22 cellular contexts compared by ENCODE assay signal in the genomic region with DNA sequence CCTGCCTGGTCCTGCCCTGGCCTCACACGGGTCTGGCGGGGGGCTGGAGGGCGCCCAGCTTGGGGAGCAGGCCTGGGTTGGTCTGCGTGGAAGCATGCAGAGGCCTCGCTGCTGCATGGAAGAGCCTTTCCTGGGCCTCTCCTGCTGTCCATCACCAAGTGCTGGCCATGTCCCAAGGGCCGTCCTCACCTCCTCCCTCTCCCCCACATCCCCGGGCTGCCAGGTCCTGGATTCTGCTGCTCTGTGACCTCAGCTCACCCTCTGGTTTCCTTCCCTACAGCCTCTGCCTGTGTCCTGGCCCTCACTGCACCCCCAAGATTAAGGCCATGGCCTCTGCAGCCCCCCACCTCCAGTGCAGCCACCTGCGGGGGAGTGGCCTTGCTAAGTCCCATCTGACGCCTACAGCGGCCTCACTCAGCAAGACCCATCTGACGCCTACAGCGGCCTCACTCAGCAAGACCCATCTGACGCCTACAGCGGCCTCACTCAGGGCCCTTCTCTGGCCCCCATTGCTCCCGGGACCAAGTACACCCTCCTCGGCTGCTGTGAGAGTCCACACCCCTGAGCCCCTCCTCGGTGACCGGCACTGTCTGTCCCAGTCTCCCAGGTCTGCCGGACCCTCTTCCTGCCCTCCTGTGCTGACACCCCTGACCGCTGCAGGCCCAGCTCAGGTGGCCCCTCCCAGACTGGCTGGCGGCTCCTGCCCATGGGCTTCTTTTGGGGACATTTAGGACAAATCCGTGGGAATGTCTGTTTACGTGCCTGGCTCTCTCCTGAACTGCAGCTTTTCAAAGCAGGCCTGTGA.
DNase-seq lines count a peak whose midpoint lies in the region; TF ChIP-seq lines count a peak whose summit lies in the region.
"Had no signal": no experiment of that assay in that cellular context is flagged by ENCODE, and none has a peak within 500 bp of the region (broad histone marks: within the 10 kb centered on the region; RNA-seq: fewer than 3 reads in every experiment).

No MANE protein-coding gene starts in this region.

- H3K36me3 ChIP-seq in WERI-Rb-1 (no peaks in the 10 kb centered on the region), spleen (no peaks in the 10 kb centered on the region)
- H3K36me3 ChIP-seq: ascending aorta, gastrocnemius medialis, prostate gland, thyroid gland had no signal

- TF ChIP-seq POLR2A in spleen (IDR thresholded peaks at IDR 0.05) = no peak

- H3K27me3 ChIP-seq in WERI-Rb-1 (ENCODE audit: insufficient read depth, low read depth, severe bottlenecking) (no peaks in the 10 kb centered on the region), spleen (replicated peaks in 1 of 7) (peaks cover 0 to 27% (median 7%) of the 10 kb centered on the region in 7 donors)
- H3K27me3 ChIP-seq: ascending aorta, thyroid gland had no signal

- H3K27ac ChIP-seq in WERI-Rb-1 (peak overlapping the region; percentile 84), coronary artery (no peak overlapping the region), spleen (no peak overlapping the region)
- H3K27ac ChIP-seq: ascending aorta, gastrocnemius medialis, prostate gland, thyroid gland had no signal

- DNase-seq in WERI-Rb-1 = peak; percentile 70
- DNase-seq in coronary artery (ENCODE audit: low spot score) = peak; percentile 60
- DNase-seq in left kidney (ENCODE audit: low read depth, low spot score) = peak; percentile 19
- DNase-seq in spleen = peak; percentile 59
- no peak for DNase-seq in NCI-H510A (lab: John Stamatoyannopoulos, UW)
- DNase-seq in KBM-7 = no peak
- no peak for DNase-seq in NK-92 treated with Interleukin-12 subunit alpha and Interleukin-12 subunit beta, amount 100 ng/mL, for 24 hours (lab: John Stamatoyannopoulos, UW)
- DNase-seq: activated CD4-positive, alpha-beta T cell treated with anti-CD3 and anti-CD28 coated beads, Interleukin-2, amount 50 U/mL, for 1 hour; effector CD4-positive, alpha-beta T cell; gastrocnemius medialis; GDM1; kidney glomerular epithelial cell; mesendoderm; NCI-H1048; NCI-H2029; NCI-H446 treated with DMSO at 0.1 percent for 48 hours; SK-N-SH; stimulated activated CD4-positive, alpha-beta T cell treated with anti-CD3 and anti-CD28 coated beads, Interleukin-2, amount 100 ng/mL, for 24 hours; stimulated activated naive B cell treated with anti-CD40 and anti-IgM and Interleukin-4, amounts not matched to agents 10 μg/mL and 1 μg/mL and 100 μg/mL, for 72 hours; thyroid gland had no signal

- peaks cover 0 to 2% (median 0%) of the 10 kb centered on the region in 6 donors for H3K4me1 ChIP-seq in spleen
- H3K4me1 ChIP-seq: ascending aorta, gastrocnemius medialis, prostate gland, thyroid gland had no signal

- no peak for TF ChIP-seq CTCF in WERI-Rb-1 (IDR thresholded peaks at IDR 0.05; ENCODE audit: low read depth, low read length)
- no peak for TF ChIP-seq CTCF in coronary artery (IDR thresholded peaks at IDR 0.05)
- no peak for TF ChIP-seq CTCF in spleen (IDR thresholded peaks at IDR 0.05 in 8 of 11, conservative IDR thresholded peaks at IDR 0.05 in 3 of 11)

- WGBS in spleen, 5 donors = 72 to 86% (median 83%) methylated on average over 18 to 23 of the region's 23 CpGs

- intact Hi-C loops in spleen (cut with DNase I; ENCODE audit: low total_unique reads) = no loop called here

- in situ Hi-C loops in KBM-7 (cut with MboI; ENCODE audit: low pct_unique_long_range_greater_than_20kb, low sequenced_read_pairs) = no loop called here

- H3K9me3 ChIP-seq in WERI-Rb-1 (ENCODE audit: severe bottlenecking) (no peaks in the 10 kb centered on the region), spleen (no peaks in the 10 kb centered on the region)
- H3K9me3 ChIP-seq: ascending aorta, gastrocnemius medialis, prostate gland, SK-N-SH, thyroid gland had no signal

- H3K4me3 ChIP-seq in WERI-Rb-1 (ENCODE audit: low read depth, low read length) = peak overlapping the region; percentile 30
- H3K4me3 ChIP-seq in coronary artery = no peak overlapping the region
- H3K4me3 ChIP-seq in spleen = no peak overlapping the region
- H3K4me3 ChIP-seq: ascending aorta, gastrocnemius medialis, prostate gland, thyroid gland had no signal

Comparison
In these comparisons a context has a peak if more than half of its experiments do, and no peak if none do; other contexts are left out.
1. DNase-seq: peak in WERI-Rb-1 (single experiment), coronary artery (single experiment), left kidney (single experiment) and spleen (single experiment); none in NCI-H510A (single experiment), KBM-7 (single experiment) and NK-92 treated with Interleukin-12 subunit alpha and Interleukin-12 subunit beta, amount 100 ng/mL, for 24 hours (single experiment).